In the genomic region with DNA sequence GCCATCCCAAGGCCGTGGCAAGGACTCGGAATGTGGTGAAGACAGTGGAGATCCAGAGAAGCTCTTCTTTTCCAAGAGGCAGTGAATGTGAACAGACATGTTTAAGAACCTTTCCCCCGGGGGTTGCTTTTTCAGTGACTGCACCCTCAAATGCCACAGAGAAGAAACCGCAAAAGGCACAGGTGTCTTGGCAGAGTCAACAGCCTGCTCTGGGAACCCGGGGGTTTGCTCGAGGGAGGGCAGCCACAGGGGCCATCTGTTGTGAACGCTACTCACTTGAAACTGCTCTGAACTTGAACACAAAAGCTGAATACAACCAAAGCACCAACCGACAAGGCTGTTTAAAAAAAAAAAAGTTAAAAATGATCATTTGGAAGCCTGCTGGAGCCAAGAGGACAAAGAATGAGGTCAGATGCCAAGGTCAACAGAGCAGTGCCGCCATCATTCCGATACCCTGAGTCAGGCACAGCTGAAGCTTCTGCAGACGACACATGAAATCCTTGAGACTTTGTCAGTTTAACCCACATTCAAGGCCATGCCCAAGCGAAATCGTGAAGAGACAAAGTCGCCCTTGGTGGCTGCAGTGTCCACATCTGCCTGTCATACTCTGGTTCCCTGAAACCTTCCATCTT, we compare ENCODE assay signal across 10 cellular contexts. TPM values are rescaled to one million over a fixed set of nuclear protein-coding genes. Genes with fewer than 3 reads are reported as not detected.
DNase-seq lines count a peak whose midpoint lies in the region; ATAC-seq, FAIRE-seq and TF ChIP-seq lines count a peak whose summit lies in the region.
"Had no signal": no experiment of that assay in that cellular context is flagged by ENCODE, and none has a peak within 500 bp of the region (broad histone marks: within the 10 kb centered on the region; RNA-seq: fewer than 3 reads in every experiment).

No MANE protein-coding gene starts in this region.

- WGBS in K562 (ENCODE audit: insufficient coverage, low coverage, missing lambda C conversion rate) = 35% methylated on average over 14 of the region's 14 CpGs

- no peak for ATAC-seq in K562
- ATAC-seq in HG02970 (IDR thresholded peaks at IDR 0.05; ENCODE audit: low FRiP score, unreplicated experiment) = no peak
- ATAC-seq in HG03159 (IDR thresholded peaks at IDR 0.05; ENCODE audit: unreplicated experiment) = no peak
- ATAC-seq: heart right ventricle had no signal

- intact Hi-C loops in K562 (cut with micrococcal nuclease) = no loop called here

- no peaks in the 10 kb centered on the region for H3K36me3 ChIP-seq in K562 (ENCODE audit: control insufficient read depth, insufficient read depth, low read length)
- H3K36me3 ChIP-seq: heart right ventricle had no signal

- FAIRE-seq in K562 (lab: Jason Lieb, UNC) = no peak
- FAIRE-seq: bronchial epithelial cell had no signal

- no peak overlapping the region for H3K27ac ChIP-seq in K562 (ENCODE audit: extremely low read depth, low read depth, low read length)
- H3K27ac ChIP-seq: heart right ventricle had no signal

- TF ChIP-seq EP300 in K562 (IDR thresholded peaks at IDR 0.05; ENCODE audit: low read length) = no peak

- no TSS peak for BruUV-seq in K562 (replicated peaks; lab: Mats Ljungman, UMichigan)

- TF ChIP-seq CTCF in K562 (IDR thresholded peaks at IDR 0.05 in 2 of 3, conservative IDR thresholded peaks at IDR 0.05 in 1 of 3; ENCODE audit: insufficient read depth in 2 of 3, low read depth in 1 of 3, low read length in 3 of 3) = no peak

- H3K9me1 ChIP-seq in K562 (ENCODE audit: control insufficient read depth, insufficient read depth, low read length) = no peaks in the 10 kb centered on the region

- H3K9ac ChIP-seq in K562 (ENCODE audit: insufficient read depth in 1 of 2, low read depth in 2 of 2, low read length in 2 of 2) = no peak overlapping the region

- peaks cover 0 to 7% of the 10 kb centered on the region in 2 experiments; a peak in 2 of 5 replicates for H3K4me1 ChIP-seq in K562 (replicated peaks in 1 of 2; ENCODE audit: control insufficient read depth in 2 of 2, insufficient read depth in 2 of 2, low read length in 2 of 2)
- H3K4me1 ChIP-seq: heart right ventricle had no signal

- no peaks in the 10 kb centered on the region for H3K79me2 ChIP-seq in K562 (ENCODE audit: control insufficient read depth, insufficient read depth, low read length)

- TF ChIP-seq RAD21 in K562 (CRISPR knock-in tag; conservative IDR thresholded peaks at IDR 0.05 in 1 of 2, IDR thresholded peaks at IDR 0.05 in 1 of 2) = no peak

- CTCF ChIA-PET in K562 (lab: Yijun Ruan, JAX; ENCODE audit: low intra/inter-chr PET ratio) = no interaction called here

- H2AFZ ChIP-seq in K562 (ENCODE audit: low read depth, low read length) = 0 out of 2 replicates have a peak overlapping the region, but pooled peaks have one; percentile 52

- no peaks in the 10 kb centered on the region for H3K9me3 ChIP-seq in K562 (replicated peaks; ENCODE audit: control insufficient read depth, insufficient read depth, low read depth, low read length)
- H3K9me3 ChIP-seq: heart right ventricle had no signal

- no peak overlapping the region for H3K4me3 ChIP-seq in K562
- H3K4me3 ChIP-seq: heart right ventricle had no signal

- no peak for TF ChIP-seq POLR2A in K562 (conservative IDR thresholded peaks at IDR 0.05)

- POLR2A ChIA-PET in K562 (lab: Yijun Ruan, JAX) = interaction anchor here (0.6 to 1.8 kb wide), 5 partner anchors 17 to 834 kb away, joined by 3 to 6 read pairs (median 3); no protein-coding TSS in a partner anchor

- H3K4me2 ChIP-seq in K562 (ENCODE audit: insufficient read depth, low read length) = no peak overlapping the region

- no peaks in the 10 kb centered on the region for H4K20me1 ChIP-seq in K562 (replicated peaks; ENCODE audit: control insufficient read depth, insufficient read depth, low read length)

- peak; percentile 10 for DNase-seq in stimulated activated CD4-positive, alpha-beta T cell treated with anti-CD3 and anti-CD28 coated beads, Interleukin-12 subunit alpha, Interleukin-12 subunit beta, amount 100 ng/mL, for 4 hours
- DNase-seq in stimulated activated CD4-positive, alpha-beta T cell treated with anti-CD3 and anti-CD28 coated beads, Interleukin-4, amount 100 ng/mL, for 24 hours = no peak
- DNase-seq in NCI-H2171 (lab: John Stamatoyannopoulos, UW) (peak; percentile 95), K562 (ENCODE audit: extremely low read depth in 1 of 4, low spot score in 3 of 4) (no peak), COLO668 (lab: John Stamatoyannopoulos, UW; ENCODE audit: unreplicated experiment) (no peak), activated gamma-delta T cell (lab: John Stamatoyannopoulos, UW) (no peak)
- DNase-seq: heart right ventricle had no signal

- in situ Hi-C loops in K562 (cut with MboI) = no loop called here

- H3K27me3 ChIP-seq in K562 (ENCODE audit: control insufficient read depth in 2 of 2, insufficient read depth in 2 of 2, low read length in 2 of 2) = no peaks in the 10 kb centered on the region
- H3K27me3 ChIP-seq: heart right ventricle had no signal

TF ChIP-seq in K562, 482 proteins besides CTCF, POLR2A, EP300 and RAD21:
- no peak for TF ChIP-seq HMGN3 (IDR thresholded peaks at IDR 0.05; ENCODE audit: borderline replicate concordance, extremely low read depth, insufficient read length, low read depth, low read length)
- no peak for TF ChIP-seq ZNF444 (CRISPR knock-in tag; IDR thresholded peaks at IDR 0.05)
- no peak for TF ChIP-seq MCM3 (IDR thresholded peaks at IDR 0.05)

RNA-seq across cellular contexts. Expression of gene PSMG2, which starts 47.4 kb away (rescaled TPM):
- total RNA-seq in K562 (2011; cell fraction: chromatin; rRNA removed; ENCODE audit: low replicate concordance) = 38.5 and 51.7 TPM in 2 replicates
- 24.5 and 24.8 TPM in 2 replicates for total RNA-seq in K562 (2011; cell fraction: nucleolus; rRNA removed)
- total RNA-seq in K562 (2011; cell fraction: nucleoplasm; rRNA removed) = 34.8 and 40.9 TPM in 2 replicates
- total RNA-seq in K562 (2014; rRNA removed) (59.9 and 76.9 TPM in 2 replicates), K562 (2014; rRNA removed; fragmentation: Illumina TruSeq; extraction: Trizol) (116 and 125 TPM in 2 replicates), K562 (2015; rRNA removed; fragmentation: Illumina TruSeq; extraction: Trizol) (101 and 111 TPM in 2 replicates), K562 (2021) (90.2 and 95.6 TPM in 2 replicates)
- polyA plus RNA-seq in K562 (2011; rRNA removed) (75.0 and 81.6 TPM in 2 replicates), K562 (2014; fragmentation: Illumina TruSeq; extraction: Trizol) (105 and 120 TPM in 2 replicates), K562 (2014; fragmentation: Nextera tagmentation; extraction: Ambion mirVana) (100 to 1,000 TPM; 194 to 271 TPM), K562 (2014; rRNA removed) (82.8 and 92.7 TPM in 2 replicates)
- polyA plus RNA-seq in K562 (2011; cell fraction: cytosol; rRNA removed) = 35.3 and 54.9 TPM in 2 replicates
- 27.2 and 40.2 TPM in 2 replicates for polyA plus RNA-seq in K562 (2011; cell fraction: nucleus; rRNA removed)
- polyA plus RNA-seq in K562 (2012) = 79.8 and 97.3 TPM in 2 replicates
- polyA minus RNA-seq in K562 (2011; rRNA and poly(A)+ RNA removed) = 56.3 and 61.4 TPM in 2 replicates
- polyA minus RNA-seq in K562 (2011; cell fraction: cytosol; rRNA and poly(A)+ RNA removed) = 38.3 and 45.0 TPM in 2 replicates
- 11.2 and 12.2 TPM in 2 replicates for polyA minus RNA-seq in K562 (2011; cell fraction: nucleus; rRNA and poly(A)+ RNA removed)

RNA-seq across cellular contexts. Expression of gene CEP76, which starts 47.7 kb away (rescaled TPM):
- 25.3 and 46.3 TPM in 2 replicates for total RNA-seq in K562 (2011; cell fraction: chromatin; rRNA removed; ENCODE audit: low replicate concordance)
- total RNA-seq in K562 (2011; cell fraction: nucleolus; rRNA removed) = 14.8 and 18.3 TPM in 2 replicates
- total RNA-seq in K562 (2011; cell fraction: nucleoplasm; rRNA removed) = 23.8 and 31.1 TPM in 2 replicates
- total RNA-seq in K562 (2014; rRNA removed) (22.1 and 27.3 TPM in 2 replicates), K562 (2014; rRNA removed; fragmentation: Illumina TruSeq; extraction: Trizol) (25.0 and 25.2 TPM in 2 replicates), K562 (2015; rRNA removed; fragmentation: Illumina TruSeq; extraction: Trizol) (16.9 and 21.1 TPM in 2 replicates), K562 (2021) (14.4 and 19.3 TPM in 2 replicates)
- polyA plus RNA-seq in K562 (2011; rRNA removed) (20.5 and 26.3 TPM in 2 replicates), K562 (2014; fragmentation: Illumina TruSeq; extraction: Trizol) (15.7 and 16.2 TPM in 2 replicates), K562 (2014; fragmentation: Nextera tagmentation; extraction: Ambion mirVana) (1 to 10 TPM; 5.3 to 5.6 TPM), K562 (2014; rRNA removed) (21.5 and 23.3 TPM in 2 replicates)
- polyA plus RNA-seq in K562 (2011; cell fraction: cytosol; rRNA removed) = 10.6 and 11.9 TPM in 2 replicates
- 12.4 and 16.0 TPM in 2 replicates for polyA plus RNA-seq in K562 (2011; cell fraction: nucleus; rRNA removed)
- polyA plus RNA-seq in K562 (2012) = 9.7 and 11.6 TPM in 2 replicates
- 32.9 and 34.5 TPM in 2 replicates for polyA minus RNA-seq in K562 (2011; rRNA and poly(A)+ RNA removed)
- 7.8 and 12.5 TPM in 2 replicates for polyA minus RNA-seq in K562 (2011; cell fraction: cytosol; rRNA and poly(A)+ RNA removed)
- 9.8 and 14.9 TPM in 2 replicates for polyA minus RNA-seq in K562 (2011; cell fraction: nucleus; rRNA and poly(A)+ RNA removed)

Comparison
In these comparisons a context has a peak if more than half of its experiments do, and no peak if none do; other contexts are left out.
1. DNase-seq: peak in stimulated activated CD4-positive, alpha-beta T cell treated with anti-CD3 and anti-CD28 coated beads, Interleukin-12 subunit alpha, Interleukin-12 subunit beta, amount 100 ng/mL, for 4 hours (single experiment) and NCI-H2171 (single experiment); none in stimulated activated CD4-positive, alpha-beta T cell treated with anti-CD3 and anti-CD28 coated beads, Interleukin-4, amount 100 ng/mL, for 24 hours (single experiment), K562 (0 of 4), COLO668 (single experiment) and activated gamma-delta T cell (single experiment).